ENCODE assay signal across 12 cellular contexts in genomic region chr7:42232275-42232674, GRCh38. TPM values are rescaled to one million over a fixed set of nuclear protein-coding genes. Genes with fewer than 3 reads are reported as not detected.
DNase-seq lines count a peak whose midpoint lies in the region; ATAC-seq, FAIRE-seq and TF ChIP-seq lines count a peak whose summit lies in the region.
"Had no signal": no experiment of that assay in that cellular context is flagged by ENCODE, and none has a peak within 500 bp of the region (broad histone marks: within the 10 kb centered on the region; RNA-seq: fewer than 3 reads in every experiment).

No MANE protein-coding gene starts in this region.

- DNase-seq in EL (peak; percentile 82), RPMI8226 (peak; percentile 30), fibroblast of peridontal ligament (ENCODE audit: extremely low read depth) (peak; percentile 63), omental fat pad (ENCODE audit: low spot score) (peak; percentile 30), D721Med (ENCODE audit: insufficient read length, low spot score) (no peak), colonic mucosa (no peak), NCI-H446 treated with DMSO at 0.1 percent for 48 hours (lab: John Stamatoyannopoulos, UW) (no peak)
- DNase-seq: activated CD8-positive, alpha-beta memory T cell treated with anti-CD3 and anti-CD28 coated beads, Interleukin-2, amount 50 U/mL, for 48 hours; CD4-positive, alpha-beta memory T cell; NCI-H748 treated with DMSO at 0.1 percent for 48 hours; stimulated activated CD4-positive, alpha-beta T cell treated with anti-CD3 and anti-CD28 coated beads, Interleukin-4, amount 100 ng/mL, for 1 hour had no signal

- H3K27ac ChIP-seq in colonic mucosa = no peak overlapping the region

- no peaks in the 10 kb centered on the region for H3K4me1 ChIP-seq in colonic mucosa

- no peak for FAIRE-seq in D721Med (lab: Jason Lieb, UNC)

- no peak overlapping the region for H3K9ac ChIP-seq in colonic mucosa (ENCODE audit: low read depth in 2 of 2, low read length in 2 of 2)

- TF ChIP-seq CTCF in omental fat pad (IDR thresholded peaks at IDR 0.05) (no peak), D721Med (IDR thresholded peaks at IDR 0.05; ENCODE audit: insufficient read depth, missing control alignments) (no peak), colonic mucosa (IDR thresholded peaks at IDR 0.05) (no peak)

- H3K4me3 ChIP-seq in colonic mucosa = no peak overlapping the region

- intact Hi-C loops in colonic mucosa (cut with DNase I) = no loop called here

- ATAC-seq in omental fat pad (ENCODE audit: low FRiP score) (peak; percentile 50), HG02623 (IDR thresholded peaks at IDR 0.05; ENCODE audit: unreplicated experiment) (no peak)

- no peaks in the 10 kb centered on the region for H3K9me3 ChIP-seq in colonic mucosa

- H3K27me3 ChIP-seq in colonic mucosa = peaks cover 17% of the 10 kb centered on the region

- H3K36me3 ChIP-seq in colonic mucosa = no peaks in the 10 kb centered on the region

RNA-seq across cellular contexts. Expression of gene GLI3, which starts 4.7 kb away (rescaled TPM):
- 10 to 100 TPM in 3 of 4 donors, 1 to 10 TPM in 1; 10.0 to 19.2 (median 14.6) TPM for total RNA-seq in omental fat pad
- total RNA-seq in colonic mucosa = 1 to 10 TPM; 1.8 to 8.0 TPM

Comparison
In these comparisons a context has a peak if more than half of its experiments do, and no peak if none do; other contexts are left out.
1. DNase-seq: peak in EL (single experiment), RPMI8226 (single experiment), fibroblast of peridontal ligament (single experiment) and omental fat pad (single experiment); none in D721Med (single experiment), colonic mucosa (single experiment) and NCI-H446 treated with DMSO at 0.1 percent for 48 hours (single experiment).